1 cellular context compared by ENCODE assay signal in the genomic region with DNA sequence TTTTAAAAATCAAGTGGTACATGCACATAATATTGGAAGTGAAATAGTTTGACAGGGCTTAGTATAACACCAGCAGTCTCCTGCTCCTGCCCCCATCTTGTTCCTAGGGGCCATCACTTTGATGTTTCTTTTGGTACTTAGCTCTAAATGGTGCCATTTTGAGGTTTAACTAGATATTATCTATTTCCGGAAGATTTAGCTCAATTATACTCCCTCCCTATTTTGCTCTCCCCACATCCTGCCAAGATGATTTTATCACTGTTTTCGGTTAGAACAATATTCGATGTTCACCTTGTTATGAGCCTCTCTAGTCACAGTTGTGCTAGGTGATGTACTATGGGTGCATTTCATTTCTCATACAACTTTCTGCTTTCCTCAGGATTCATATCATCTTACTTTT.
TF ChIP-seq lines count a peak whose summit lies in the region.

No MANE protein-coding gene starts in this region.

TF ChIP-seq in GM23338, 12 proteins besides CTCF, POLR2A, EP300 and RAD21:
- TF ChIP-seq JUNB (IDR thresholded peaks at IDR 0.05; ENCODE audit: unreplicated experiment) (no peak), EZH2 (IDR thresholded peaks at IDR 0.05; ENCODE audit: low read depth, unreplicated experiment) (no peak), EZH2phosphoT487 (IDR thresholded peaks at IDR 0.05; ENCODE audit: unreplicated experiment) (no peak), ZNF114 (CRISPR knock-in tag; IDR thresholded peaks at IDR 0.05) (no peak), NANOG (IDR thresholded peaks at IDR 0.05; ENCODE audit: borderline replicate concordance) (no peak), STAT1 (IDR thresholded peaks at IDR 0.05; ENCODE audit: unreplicated experiment) (no peak)
- TF ChIP-seq, protein P1, sequence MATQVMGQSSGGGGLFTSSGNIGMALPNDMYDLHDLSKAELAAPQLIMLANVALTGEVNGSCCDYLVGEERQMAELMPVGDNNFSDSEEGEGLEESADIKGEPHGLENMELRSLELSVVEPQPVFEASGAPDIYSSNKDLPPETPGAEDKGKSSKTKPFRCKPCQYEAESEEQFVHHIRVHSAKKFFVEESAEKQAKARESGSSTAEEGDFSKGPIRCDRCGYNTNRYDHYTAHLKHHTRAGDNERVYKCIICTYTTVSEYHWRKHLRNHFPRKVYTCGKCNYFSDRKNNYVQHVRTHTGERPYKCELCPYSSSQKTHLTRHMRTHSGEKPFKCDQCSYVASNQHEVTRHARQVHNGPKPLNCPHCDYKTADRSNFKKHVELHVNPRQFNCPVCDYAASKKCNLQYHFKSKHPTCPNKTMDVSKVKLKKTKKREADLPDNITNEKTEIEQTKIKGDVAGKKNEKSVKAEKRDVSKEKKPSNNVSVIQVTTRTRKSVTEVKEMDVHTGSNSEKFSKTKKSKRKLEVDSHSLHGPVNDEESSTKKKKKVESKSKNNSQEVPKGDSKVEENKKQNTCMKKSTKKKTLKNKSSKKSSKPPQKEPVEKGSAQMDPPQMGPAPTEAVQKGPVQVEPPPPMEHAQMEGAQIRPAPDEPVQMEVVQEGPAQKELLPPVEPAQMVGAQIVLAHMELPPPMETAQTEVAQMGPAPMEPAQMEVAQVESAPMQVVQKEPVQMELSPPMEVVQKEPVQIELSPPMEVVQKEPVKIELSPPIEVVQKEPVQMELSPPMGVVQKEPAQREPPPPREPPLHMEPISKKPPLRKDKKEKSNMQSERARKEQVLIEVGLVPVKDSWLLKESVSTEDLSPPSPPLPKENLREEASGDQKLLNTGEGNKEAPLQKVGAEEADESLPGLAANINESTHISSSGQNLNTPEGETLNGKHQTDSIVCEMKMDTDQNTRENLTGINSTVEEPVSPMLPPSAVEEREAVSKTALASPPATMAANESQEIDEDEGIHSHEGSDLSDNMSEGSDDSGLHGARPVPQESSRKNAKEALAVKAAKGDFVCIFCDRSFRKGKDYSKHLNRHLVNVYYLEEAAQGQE (IDR thresholded peaks at IDR 0.05; ENCODE audit: unreplicated experiment): no peak
- TF ChIP-seq, protein P2, sequence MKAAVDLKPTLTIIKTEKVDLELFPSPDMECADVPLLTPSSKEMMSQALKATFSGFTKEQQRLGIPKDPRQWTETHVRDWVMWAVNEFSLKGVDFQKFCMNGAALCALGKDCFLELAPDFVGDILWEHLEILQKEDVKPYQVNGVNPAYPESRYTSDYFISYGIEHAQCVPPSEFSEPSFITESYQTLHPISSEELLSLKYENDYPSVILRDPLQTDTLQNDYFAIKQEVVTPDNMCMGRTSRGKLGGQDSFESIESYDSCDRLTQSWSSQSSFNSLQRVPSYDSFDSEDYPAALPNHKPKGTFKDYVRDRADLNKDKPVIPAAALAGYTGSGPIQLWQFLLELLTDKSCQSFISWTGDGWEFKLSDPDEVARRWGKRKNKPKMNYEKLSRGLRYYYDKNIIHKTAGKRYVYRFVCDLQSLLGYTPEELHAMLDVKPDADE (IDR thresholded peaks at IDR 0.05): no peak
